Comparison of ENCODE assay signal across 8 cellular contexts in genomic region chr5:80407735-80408474, GRCh38. TPM values are rescaled to one million over a fixed set of nuclear protein-coding genes. Genes with fewer than 3 reads are reported as not detected.
DNase-seq lines count a peak whose midpoint lies in the region; ATAC-seq, FAIRE-seq and TF ChIP-seq lines count a peak whose summit lies in the region.

Gene ZFYVE16 (plus strand): TSS chr5:80408064. CDS start chr5:80434148, 26,084 bp downstream.

- H3K4me1 ChIP-seq in RWPE2 (ENCODE audit: insufficient read depth, poor library complexity, severe bottlenecking), result peaks cover 14% of the 10 kb centered on the region

- DNase-seq in EL (peak; percentile 98), H54 (ENCODE audit: insufficient read length, low spot score) (peak; percentile 94), LoVo (ENCODE audit: low spot score) (peak; percentile 100), RWPE2 (ENCODE audit: low spot score) (peak; percentile 98), fibroblast of pulmonary artery (ENCODE audit: low read depth) (peak; percentile 98)
- DNase-seq in activated effector memory CD4-positive, alpha-beta T cell treated with Interleukin-2 at 50 U/mL for 16 hours, result peak; percentile 93
- peak; percentile 98 for DNase-seq in natural killer cell treated with Interleukin-12 subunit alpha and Interleukin-12 subunit beta and Interleukin-15 and Interleukin-18, amount 100 ng/mL, for 72 hours (ENCODE audit: low spot score)
- DNase-seq in stimulated activated naive CD8-positive, alpha-beta T cell treated with anti-CD3 and anti-CD28 coated beads, Interleukin-15, Interleukin-2, amounts not matched to agents 100 U/mL and 50 U/mL, for 24 hours, result peak; percentile 98

- H3K4me1 Mint-ChIP-seq in natural killer cell treated with Interleukin-12 subunit alpha and Interleukin-12 subunit beta and Interleukin-15 and Interleukin-18, amount 100 ng/mL, for 72 hours (ENCODE audit: low read depth in 2 of 2), result peaks cover 15 to 30% of the 10 kb centered on the region in 2 donors

- H3K27ac Mint-ChIP-seq in natural killer cell treated with Interleukin-12 subunit alpha and Interleukin-12 subunit beta and Interleukin-15 and Interleukin-18, amount 100 ng/mL, for 72 hours, result peak within 1 kb of the TSS; percentile 100

- peak; percentile 87 for ATAC-seq in RWPE2 (ENCODE audit: low read depth)
- peak; percentile 95 for ATAC-seq in natural killer cell treated with Interleukin-12 subunit alpha and Interleukin-12 subunit beta and Interleukin-15 and Interleukin-18, amount 100 ng/mL, for 72 hours
- peak; percentile 92 for ATAC-seq in stimulated activated naive CD8-positive, alpha-beta T cell treated with anti-CD3 and anti-CD28 coated beads, Interleukin-15, Interleukin-2, amounts not matched to agents 100 U/mL and 50 U/mL, for 24 hours

- no peaks in the 10 kb centered on the region for H3K27me3 ChIP-seq in RWPE2 (ENCODE audit: insufficient read depth, poor library complexity, severe bottlenecking)

- no peaks in the 10 kb centered on the region for H3K36me3 Mint-ChIP-seq in natural killer cell treated with Interleukin-12 subunit alpha and Interleukin-12 subunit beta and Interleukin-15 and Interleukin-18, amount 100 ng/mL, for 72 hours

- no peaks in the 10 kb centered on the region for H3K9me3 ChIP-seq in RWPE2 (ENCODE audit: severe bottlenecking)

- peak; percentile 65 for TF ChIP-seq POLR2A in H54 (IDR thresholded peaks at IDR 0.05; ENCODE audit: low read depth, low read length)

- H3K27me3 Mint-ChIP-seq in natural killer cell treated with Interleukin-12 subunit alpha and Interleukin-12 subunit beta and Interleukin-15 and Interleukin-18, amount 100 ng/mL, for 72 hours, result no peaks in the 10 kb centered on the region

- no peaks in the 10 kb centered on the region for H3K9me3 Mint-ChIP-seq in natural killer cell treated with Interleukin-12 subunit alpha and Interleukin-12 subunit beta and Interleukin-15 and Interleukin-18, amount 100 ng/mL, for 72 hours

- FAIRE-seq in H54 (lab: Jason Lieb, UNC), result peak; percentile 89

- H3K27ac ChIP-seq in RWPE2 (ENCODE audit: poor library complexity, severe bottlenecking), result peak within 1 kb of the TSS; percentile 64

- peak within 1 kb of the TSS; percentile 97 for H3K4me3 Mint-ChIP-seq in natural killer cell treated with Interleukin-12 subunit alpha and Interleukin-12 subunit beta and Interleukin-15 and Interleukin-18, amount 100 ng/mL, for 72 hours

- peak within 1 kb of the TSS; percentile 88 for H3K4me3 ChIP-seq in RWPE2 (ENCODE audit: severe bottlenecking)
- H3K4me3 ChIP-seq in fibroblast of pulmonary artery (replicated peaks; ENCODE audit: low read depth, low read length), result peak within 1 kb of the TSS; percentile 88

- H3K36me3 ChIP-seq in RWPE2 (ENCODE audit: low read depth), result peaks cover 17% of the 10 kb centered on the region

- TF ChIP-seq CTCF in RWPE2 (IDR thresholded peaks at IDR 0.05; ENCODE audit: poor library complexity, severe bottlenecking) (peak; percentile 41), fibroblast of pulmonary artery (IDR thresholded peaks at IDR 0.05; ENCODE audit: low read length, missing control alignments) (no peak)

RNA-seq across cellular contexts. Expression of gene ZFYVE16, which starts in this region (rescaled TPM):
- 10 to 100 TPM; 19.3 to 25.6 TPM for total RNA-seq in natural killer cell treated with Interleukin-12 subunit alpha and Interleukin-12 subunit beta and Interleukin-15 and Interleukin-18, amount 100 ng/mL, for 72 hours

Comparison
In these comparisons a context has a peak if more than half of its experiments do, and no peak if none do; other contexts are left out.
1. Peak in every context shown above with its lines: DNase-seq, ATAC-seq, H3K4me3 ChIP-seq and H3K27ac ChIP-seq.